Comparison of ENCODE assay signal across 1 cellular context in the genomic region with DNA sequence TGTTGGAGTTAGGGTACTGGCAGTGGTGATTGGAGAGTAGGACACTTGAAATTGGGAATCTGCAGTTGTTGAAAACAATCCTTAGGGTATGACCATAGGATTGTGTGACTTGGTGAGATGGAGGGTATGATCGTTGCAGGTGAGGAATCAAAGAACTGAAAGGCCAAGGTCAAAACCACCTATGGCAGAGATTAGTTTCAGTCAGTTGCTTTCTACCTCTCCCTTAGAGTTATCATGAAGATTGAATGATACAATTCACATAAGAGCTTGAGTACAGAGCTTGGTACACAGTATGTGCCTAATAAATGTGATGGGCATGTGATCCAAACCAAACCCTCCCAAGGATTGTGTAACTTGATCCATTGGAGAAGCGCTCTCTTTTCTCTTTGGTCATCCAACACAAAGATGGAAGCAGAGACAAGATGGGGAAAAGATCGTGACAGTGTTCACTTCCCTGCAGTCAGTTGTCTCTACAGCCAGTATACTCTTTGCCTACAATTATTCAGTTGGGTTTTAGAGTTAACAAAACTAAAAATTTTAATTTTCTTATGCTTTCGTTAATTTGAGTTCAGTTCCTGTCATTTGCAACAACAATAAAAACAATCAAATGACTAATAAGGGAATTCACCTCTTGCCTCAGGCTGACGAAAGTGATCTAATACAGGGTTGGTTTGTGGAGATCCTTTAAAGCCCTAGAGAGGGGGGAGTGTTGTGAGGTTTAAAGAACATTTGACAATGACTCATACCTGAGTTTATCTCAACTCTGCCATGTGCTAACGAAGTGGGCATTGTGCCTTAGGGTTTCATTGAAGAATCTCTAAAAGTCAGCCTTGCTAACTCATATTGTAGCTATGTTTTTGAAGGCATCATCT.
A peak's percentile ranks its signal among the peaks of the same experiment; 100 is the strongest.
TF ChIP-seq lines count a peak whose summit lies in the region.

No MANE protein-coding gene starts in this region.

TF ChIP-seq in K562, 482 proteins besides CTCF, POLR2A, EP300 and RAD21 (continued from another document):
- TF ChIP-seq, protein P1, sequence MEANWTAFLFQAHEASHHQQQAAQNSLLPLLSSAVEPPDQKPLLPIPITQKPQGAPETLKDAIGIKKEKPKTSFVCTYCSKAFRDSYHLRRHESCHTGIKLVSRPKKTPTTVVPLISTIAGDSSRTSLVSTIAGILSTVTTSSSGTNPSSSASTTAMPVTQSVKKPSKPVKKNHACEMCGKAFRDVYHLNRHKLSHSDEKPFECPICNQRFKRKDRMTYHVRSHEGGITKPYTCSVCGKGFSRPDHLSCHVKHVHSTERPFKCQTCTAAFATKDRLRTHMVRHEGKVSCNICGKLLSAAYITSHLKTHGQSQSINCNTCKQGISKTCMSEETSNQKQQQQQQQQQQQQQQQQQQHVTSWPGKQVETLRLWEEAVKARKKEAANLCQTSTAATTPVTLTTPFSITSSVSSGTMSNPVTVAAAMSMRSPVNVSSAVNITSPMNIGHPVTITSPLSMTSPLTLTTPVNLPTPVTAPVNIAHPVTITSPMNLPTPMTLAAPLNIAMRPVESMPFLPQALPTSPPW (CRISPR knock-in tag; IDR thresholded peaks at IDR 0.05) = peak; percentile 67
- TF ChIP-seq, protein P2, sequence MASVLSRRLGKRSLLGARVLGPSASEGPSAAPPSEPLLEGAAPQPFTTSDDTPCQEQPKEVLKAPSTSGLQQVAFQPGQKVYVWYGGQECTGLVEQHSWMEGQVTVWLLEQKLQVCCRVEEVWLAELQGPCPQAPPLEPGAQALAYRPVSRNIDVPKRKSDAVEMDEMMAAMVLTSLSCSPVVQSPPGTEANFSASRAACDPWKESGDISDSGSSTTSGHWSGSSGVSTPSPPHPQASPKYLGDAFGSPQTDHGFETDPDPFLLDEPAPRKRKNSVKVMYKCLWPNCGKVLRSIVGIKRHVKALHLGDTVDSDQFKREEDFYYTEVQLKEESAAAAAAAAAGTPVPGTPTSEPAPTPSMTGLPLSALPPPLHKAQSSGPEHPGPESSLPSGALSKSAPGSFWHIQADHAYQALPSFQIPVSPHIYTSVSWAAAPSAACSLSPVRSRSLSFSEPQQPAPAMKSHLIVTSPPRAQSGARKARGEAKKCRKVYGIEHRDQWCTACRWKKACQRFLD (CRISPR knock-in tag; IDR thresholded peaks at IDR 0.05) = no peak
- TF ChIP-seq, protein P3, sequence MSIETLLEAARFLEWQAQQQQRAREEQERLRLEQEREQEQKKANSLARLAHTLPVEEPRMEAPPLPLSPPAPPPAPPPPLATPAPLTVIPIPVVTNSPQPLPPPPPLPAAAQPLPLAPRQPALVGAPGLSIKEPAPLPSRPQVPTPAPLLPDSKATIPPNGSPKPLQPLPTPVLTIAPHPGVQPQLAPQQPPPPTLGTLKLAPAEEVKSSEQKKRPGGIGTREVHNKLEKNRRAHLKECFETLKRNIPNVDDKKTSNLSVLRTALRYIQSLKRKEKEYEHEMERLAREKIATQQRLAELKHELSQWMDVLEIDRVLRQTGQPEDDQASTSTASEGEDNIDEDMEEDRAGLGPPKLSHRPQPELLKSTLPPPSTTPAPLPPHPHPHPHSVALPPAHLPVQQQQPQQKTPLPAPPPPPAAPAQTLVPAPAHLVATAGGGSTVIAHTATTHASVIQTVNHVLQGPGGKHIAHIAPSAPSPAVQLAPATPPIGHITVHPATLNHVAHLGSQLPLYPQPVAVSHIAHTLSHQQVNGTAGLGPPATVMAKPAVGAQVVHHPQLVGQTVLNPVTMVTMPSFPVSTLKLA (conservative IDR thresholded peaks at IDR 0.05) = 0 out of 4 replicates have a peak, but pooled peaks of 1 of the 2 experiments have one; percentile 37
- TF ChIP-seq L3MBTL2 (IDR thresholded peaks at IDR 0.05) = peak; percentile 59
- peak; percentile 71 for TF ChIP-seq JUND (IDR thresholded peaks at IDR 0.05; ENCODE audit: borderline replicate concordance, low read depth, low read length)
- TF ChIP-seq JUND (tag; IDR thresholded peaks at IDR 0.05; ENCODE audit: borderline replicate concordance, low read depth, low read length) = peak; percentile 57; the same call in 1 of the 3 replicates
- 0 out of 2 replicates have a peak, but pooled peaks have one; percentile 13 for TF ChIP-seq CBFA2T3 (IDR thresholded peaks at IDR 0.05)
- no peak for TF ChIP-seq CEBPG (CRISPR knock-in tag; IDR thresholded peaks at IDR 0.05)
- 0 out of 4 replicates have a peak, but pooled peaks of 1 of the 2 experiments have one; percentile 20 for TF ChIP-seq CEBPG (tag; conservative IDR thresholded peaks at IDR 0.05 in 1 of 2, IDR thresholded peaks at IDR 0.05 in 1 of 2)
- TF ChIP-seq ZC3H11A (IDR thresholded peaks at IDR 0.05; ENCODE audit: low read depth, low read length) = no peak
- TF ChIP-seq, protein P4, sequence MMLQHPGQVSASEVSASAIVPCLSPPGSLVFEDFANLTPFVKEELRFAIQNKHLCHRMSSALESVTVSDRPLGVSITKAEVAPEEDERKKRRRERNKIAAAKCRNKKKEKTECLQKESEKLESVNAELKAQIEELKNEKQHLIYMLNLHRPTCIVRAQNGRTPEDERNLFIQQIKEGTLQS (IDR thresholded peaks at IDR 0.05) = peak; percentile 74
- TF ChIP-seq, protein P4 (CRISPR knock-in tag; conservative IDR thresholded peaks at IDR 0.05) = no peak
- TF ChIP-seq, protein P5, sequence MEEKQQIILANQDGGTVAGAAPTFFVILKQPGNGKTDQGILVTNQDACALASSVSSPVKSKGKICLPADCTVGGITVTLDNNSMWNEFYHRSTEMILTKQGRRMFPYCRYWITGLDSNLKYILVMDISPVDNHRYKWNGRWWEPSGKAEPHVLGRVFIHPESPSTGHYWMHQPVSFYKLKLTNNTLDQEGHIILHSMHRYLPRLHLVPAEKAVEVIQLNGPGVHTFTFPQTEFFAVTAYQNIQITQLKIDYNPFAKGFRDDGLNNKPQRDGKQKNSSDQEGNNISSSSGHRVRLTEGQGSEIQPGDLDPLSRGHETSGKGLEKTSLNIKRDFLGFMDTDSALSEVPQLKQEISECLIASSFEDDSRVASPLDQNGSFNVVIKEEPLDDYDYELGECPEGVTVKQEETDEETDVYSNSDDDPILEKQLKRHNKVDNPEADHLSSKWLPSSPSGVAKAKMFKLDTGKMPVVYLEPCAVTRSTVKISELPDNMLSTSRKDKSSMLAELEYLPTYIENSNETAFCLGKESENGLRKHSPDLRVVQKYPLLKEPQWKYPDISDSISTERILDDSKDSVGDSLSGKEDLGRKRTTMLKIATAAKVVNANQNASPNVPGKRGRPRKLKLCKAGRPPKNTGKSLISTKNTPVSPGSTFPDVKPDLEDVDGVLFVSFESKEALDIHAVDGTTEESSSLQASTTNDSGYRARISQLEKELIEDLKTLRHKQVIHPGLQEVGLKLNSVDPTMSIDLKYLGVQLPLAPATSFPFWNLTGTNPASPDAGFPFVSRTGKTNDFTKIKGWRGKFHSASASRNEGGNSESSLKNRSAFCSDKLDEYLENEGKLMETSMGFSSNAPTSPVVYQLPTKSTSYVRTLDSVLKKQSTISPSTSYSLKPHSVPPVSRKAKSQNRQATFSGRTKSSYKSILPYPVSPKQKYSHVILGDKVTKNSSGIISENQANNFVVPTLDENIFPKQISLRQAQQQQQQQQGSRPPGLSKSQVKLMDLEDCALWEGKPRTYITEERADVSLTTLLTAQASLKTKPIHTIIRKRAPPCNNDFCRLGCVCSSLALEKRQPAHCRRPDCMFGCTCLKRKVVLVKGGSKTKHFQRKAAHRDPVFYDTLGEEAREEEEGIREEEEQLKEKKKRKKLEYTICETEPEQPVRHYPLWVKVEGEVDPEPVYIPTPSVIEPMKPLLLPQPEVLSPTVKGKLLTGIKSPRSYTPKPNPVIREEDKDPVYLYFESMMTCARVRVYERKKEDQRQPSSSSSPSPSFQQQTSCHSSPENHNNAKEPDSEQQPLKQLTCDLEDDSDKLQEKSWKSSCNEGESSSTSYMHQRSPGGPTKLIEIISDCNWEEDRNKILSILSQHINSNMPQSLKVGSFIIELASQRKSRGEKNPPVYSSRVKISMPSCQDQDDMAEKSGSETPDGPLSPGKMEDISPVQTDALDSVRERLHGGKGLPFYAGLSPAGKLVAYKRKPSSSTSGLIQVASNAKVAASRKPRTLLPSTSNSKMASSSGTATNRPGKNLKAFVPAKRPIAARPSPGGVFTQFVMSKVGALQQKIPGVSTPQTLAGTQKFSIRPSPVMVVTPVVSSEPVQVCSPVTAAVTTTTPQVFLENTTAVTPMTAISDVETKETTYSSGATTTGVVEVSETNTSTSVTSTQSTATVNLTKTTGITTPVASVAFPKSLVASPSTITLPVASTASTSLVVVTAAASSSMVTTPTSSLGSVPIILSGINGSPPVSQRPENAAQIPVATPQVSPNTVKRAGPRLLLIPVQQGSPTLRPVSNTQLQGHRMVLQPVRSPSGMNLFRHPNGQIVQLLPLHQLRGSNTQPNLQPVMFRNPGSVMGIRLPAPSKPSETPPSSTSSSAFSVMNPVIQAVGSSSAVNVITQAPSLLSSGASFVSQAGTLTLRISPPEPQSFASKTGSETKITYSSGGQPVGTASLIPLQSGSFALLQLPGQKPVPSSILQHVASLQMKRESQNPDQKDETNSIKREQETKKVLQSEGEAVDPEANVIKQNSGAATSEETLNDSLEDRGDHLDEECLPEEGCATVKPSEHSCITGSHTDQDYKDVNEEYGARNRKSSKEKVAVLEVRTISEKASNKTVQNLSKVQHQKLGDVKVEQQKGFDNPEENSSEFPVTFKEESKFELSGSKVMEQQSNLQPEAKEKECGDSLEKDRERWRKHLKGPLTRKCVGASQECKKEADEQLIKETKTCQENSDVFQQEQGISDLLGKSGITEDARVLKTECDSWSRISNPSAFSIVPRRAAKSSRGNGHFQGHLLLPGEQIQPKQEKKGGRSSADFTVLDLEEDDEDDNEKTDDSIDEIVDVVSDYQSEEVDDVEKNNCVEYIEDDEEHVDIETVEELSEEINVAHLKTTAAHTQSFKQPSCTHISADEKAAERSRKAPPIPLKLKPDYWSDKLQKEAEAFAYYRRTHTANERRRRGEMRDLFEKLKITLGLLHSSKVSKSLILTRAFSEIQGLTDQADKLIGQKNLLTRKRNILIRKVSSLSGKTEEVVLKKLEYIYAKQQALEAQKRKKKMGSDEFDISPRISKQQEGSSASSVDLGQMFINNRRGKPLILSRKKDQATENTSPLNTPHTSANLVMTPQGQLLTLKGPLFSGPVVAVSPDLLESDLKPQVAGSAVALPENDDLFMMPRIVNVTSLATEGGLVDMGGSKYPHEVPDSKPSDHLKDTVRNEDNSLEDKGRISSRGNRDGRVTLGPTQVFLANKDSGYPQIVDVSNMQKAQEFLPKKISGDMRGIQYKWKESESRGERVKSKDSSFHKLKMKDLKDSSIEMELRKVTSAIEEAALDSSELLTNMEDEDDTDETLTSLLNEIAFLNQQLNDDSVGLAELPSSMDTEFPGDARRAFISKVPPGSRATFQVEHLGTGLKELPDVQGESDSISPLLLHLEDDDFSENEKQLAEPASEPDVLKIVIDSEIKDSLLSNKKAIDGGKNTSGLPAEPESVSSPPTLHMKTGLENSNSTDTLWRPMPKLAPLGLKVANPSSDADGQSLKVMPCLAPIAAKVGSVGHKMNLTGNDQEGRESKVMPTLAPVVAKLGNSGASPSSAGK (IDR thresholded peaks at IDR 0.05) = peak; percentile 66
- TF ChIP-seq JUN (IDR thresholded peaks at IDR 0.05; ENCODE audit: borderline replicate concordance, low read depth, low read length) = 0 out of 2 replicates have a peak, but pooled peaks have one; percentile 21
- no peak for TF ChIP-seq JUN (CRISPR knock-in tag; IDR thresholded peaks at IDR 0.05; ENCODE audit: borderline replicate concordance)
